In the genomic region with DNA sequence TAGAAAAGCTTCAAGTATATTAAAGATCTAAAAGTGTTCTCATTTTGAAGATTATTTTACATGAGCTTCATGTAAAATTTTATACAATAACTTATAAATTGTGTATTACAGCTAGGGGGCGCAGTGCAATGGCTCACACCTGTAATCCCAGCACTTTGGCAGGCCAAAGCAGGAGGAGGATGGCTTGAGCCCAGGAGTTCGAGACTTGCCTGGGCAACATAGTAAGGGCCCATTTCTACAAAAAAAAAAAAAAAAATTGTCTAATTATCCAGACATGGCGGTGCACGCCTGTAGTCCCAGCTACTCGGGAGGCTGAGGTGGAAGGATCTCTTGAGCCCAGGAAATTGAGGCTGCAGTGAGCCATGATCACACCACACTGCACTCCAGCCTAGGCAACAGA, we compare ENCODE assay signal across 8 cellular contexts. TPM values are rescaled to one million over a fixed set of nuclear protein-coding genes. Genes with fewer than 3 reads are reported as not detected.
A peak's percentile ranks its signal among the peaks of the same experiment; 100 is the strongest.
DNase-seq lines count a peak whose midpoint lies in the region; ATAC-seq, FAIRE-seq and TF ChIP-seq lines count a peak whose summit lies in the region.

No MANE protein-coding gene starts in this region.

- peak; percentile 63 for TF ChIP-seq CTCF in DND-41 (IDR thresholded peaks at IDR 0.05; ENCODE audit: borderline replicate concordance, extremely low read depth, low read length, poor library complexity, severe bottlenecking)
- TF ChIP-seq CTCF in activated B cell treated with CpG ODN at 0.5 μM for 24 hours (IDR thresholded peaks at IDR 0.05): peak; percentile 84
- TF ChIP-seq CTCF in endothelial cell of umbilical vein (IDR thresholded peaks at IDR 0.05; ENCODE audit: extremely low read depth in 1 of 2, insufficient read depth in 1 of 2, low read depth in 1 of 2, low read length in 2 of 2): peak; percentile 44 to 47
- TF ChIP-seq CTCF in osteoblast (IDR thresholded peaks at IDR 0.05; ENCODE audit: extremely low read depth, low read depth, low read length): peak; percentile 70

- H2AFZ ChIP-seq in DND-41 (ENCODE audit: low read depth, low read length) (no peak overlapping the region), endothelial cell of umbilical vein (ENCODE audit: low read depth, low read length) (no peak overlapping the region), osteoblast (ENCODE audit: low read length) (no peak overlapping the region)

- H3K9me3 Mint-ChIP-seq in activated B cell treated with CpG ODN at 0.5 μM for 24 hours: no peaks in the 10 kb centered on the region
- no peaks in the 10 kb centered on the region for H3K9me3 Mint-ChIP-seq in activated T-helper 2 cell treated with anti-CD3 and anti-CD28 coated beads, Interferon-gamma antibody, Interleukin-2, Interleukin-4, amounts not matched to agents 10 μg/mL and 5 μg/mL and 100 μg/mL, durations not matched to agents 14 hours and 24 hours and 36 hours

- BruUV-seq in endothelial cell of umbilical vein (replicated peaks; lab: Mats Ljungman, UMichigan): no TSS peak

- no peaks in the 10 kb centered on the region for H3K9me3 ChIP-seq in DND-41 (ENCODE audit: insufficient read depth, low read length, severe bottlenecking)
- H3K9me3 ChIP-seq in endothelial cell of umbilical vein (replicated peaks; ENCODE audit: control insufficient read depth, insufficient read depth, low read length): no peaks in the 10 kb centered on the region
- H3K9me3 ChIP-seq in osteoblast (ENCODE audit: low read depth, low read length): no peaks in the 10 kb centered on the region

- H3K4me2 ChIP-seq in DND-41 (ENCODE audit: insufficient read depth, low read length) (no peak overlapping the region), endothelial cell of umbilical vein (ENCODE audit: insufficient read depth, low read length) (no peak overlapping the region), osteoblast (ENCODE audit: insufficient read depth, low read length) (no peak overlapping the region)

- no peak overlapping the region for H3K9ac ChIP-seq in DND-41 (ENCODE audit: low read depth, low read length)
- no peak overlapping the region for H3K9ac ChIP-seq in endothelial cell of umbilical vein (replicated peaks; ENCODE audit: extremely low read depth, insufficient read depth, low read length)

- no peak overlapping the region for H3K4me3 ChIP-seq in DND-41 (ENCODE audit: low read depth in 1 of 2, low read length in 2 of 2)
- H3K4me3 ChIP-seq in endothelial cell of umbilical vein (replicated peaks in 1 of 3; ENCODE audit: insufficient read depth in 1 of 3, low read depth in 1 of 3, low read length in 3 of 3): no peak overlapping the region
- no peak overlapping the region for H3K4me3 ChIP-seq in osteoblast (ENCODE audit: insufficient read depth, low read length)

- H3K4me1 ChIP-seq in DND-41 (ENCODE audit: insufficient read depth, low read length) (no peaks in the 10 kb centered on the region), endothelial cell of umbilical vein (ENCODE audit: control insufficient read depth, extremely low read depth, insufficient read depth, low read length) (no peaks in the 10 kb centered on the region), osteoblast (ENCODE audit: insufficient read depth, low read length) (no peaks in the 10 kb centered on the region)

- peak overlapping the region; percentile 20 for H3K27ac Mint-ChIP-seq in activated B cell treated with CpG ODN at 0.5 μM for 24 hours
- no peak overlapping the region for H3K27ac Mint-ChIP-seq in activated T-helper 2 cell treated with anti-CD3 and anti-CD28 coated beads, Interferon-gamma antibody, Interleukin-2, Interleukin-4, amounts not matched to agents 10 μg/mL and 5 μg/mL and 100 μg/mL, durations not matched to agents 14 hours and 24 hours and 36 hours

- peaks cover 49% of the 10 kb centered on the region for H3K36me3 Mint-ChIP-seq in activated B cell treated with CpG ODN at 0.5 μM for 24 hours (ENCODE audit: low read depth)
- H3K36me3 Mint-ChIP-seq in activated T-helper 2 cell treated with anti-CD3 and anti-CD28 coated beads, Interferon-gamma antibody, Interleukin-2, Interleukin-4, amounts not matched to agents 10 μg/mL and 5 μg/mL and 100 μg/mL, durations not matched to agents 14 hours and 24 hours and 36 hours (ENCODE audit: low read depth): peaks cover 27% of the 10 kb centered on the region

- DNase-seq in DND-41: peak; percentile 39
- DNase-seq in activated B cell treated with CpG ODN at 0.5 μM for 24 hours: no peak
- peak; percentile 36 for DNase-seq in endothelial cell of umbilical vein (ENCODE audit: low read depth, low spot score)
- no peak for DNase-seq in osteoblast (ENCODE audit: insufficient read length, low spot score, missing footprints)
- no peak for DNase-seq in activated T-helper 2 cell treated with anti-CD3 and anti-CD28 coated beads, Interferon-gamma antibody, Interleukin-2, Interleukin-4, amounts not matched to agents 10 μg/mL and 5 μg/mL and 100 μg/mL, durations not matched to agents 14 hours and 24 hours and 36 hours (ENCODE audit: low spot score)

- H4K20me1 ChIP-seq in DND-41 (ENCODE audit: insufficient read depth, low read length): no peaks in the 10 kb centered on the region
- H4K20me1 ChIP-seq in endothelial cell of umbilical vein (replicated peaks; ENCODE audit: control insufficient read depth, extremely low read depth, insufficient read depth, low read length): no peaks in the 10 kb centered on the region
- H4K20me1 ChIP-seq in osteoblast (ENCODE audit: insufficient read depth, low read length): no peaks in the 10 kb centered on the region

- no peaks in the 10 kb centered on the region for H3K9me1 ChIP-seq in endothelial cell of umbilical vein (replicated peaks; ENCODE audit: control insufficient read depth, extremely low read depth, insufficient read depth, low read length)

- POLR2A ChIA-PET in activated B cell treated with CpG ODN at 0.5 μM for 24 hours (lab: Charles Lee): interaction anchor here (0.7 to 1.2 kb wide), 5 partner anchors 11 to 1079 kb away, joined by 3 to 7 read pairs (median 5); no protein-coding TSS in a partner anchor
- POLR2A ChIA-PET in endothelial cell of umbilical vein (lab: Charles Lee): no interaction called here

- no peak for FAIRE-seq in endothelial cell of umbilical vein (lab: Jason Lieb, UNC)

- H3K79me2 ChIP-seq in DND-41 (ENCODE audit: insufficient read depth, low read length): no peaks in the 10 kb centered on the region
- no peaks in the 10 kb centered on the region for H3K79me2 ChIP-seq in endothelial cell of umbilical vein (ENCODE audit: control insufficient read depth, insufficient read depth, low read length)
- no peaks in the 10 kb centered on the region for H3K79me2 ChIP-seq in osteoblast (ENCODE audit: insufficient read depth, low read length)

- no peaks in the 10 kb centered on the region for H3K4me1 Mint-ChIP-seq in activated B cell treated with CpG ODN at 0.5 μM for 24 hours
- peaks cover 8% of the 10 kb centered on the region for H3K4me1 Mint-ChIP-seq in activated T-helper 2 cell treated with anti-CD3 and anti-CD28 coated beads, Interferon-gamma antibody, Interleukin-2, Interleukin-4, amounts not matched to agents 10 μg/mL and 5 μg/mL and 100 μg/mL, durations not matched to agents 14 hours and 24 hours and 36 hours (ENCODE audit: low read depth)

- CTCF ChIA-PET in activated B cell treated with CpG ODN at 0.5 μM for 24 hours (lab: Charles Lee) (interaction anchor here (0.6 to 1.9 kb wide), 21 partner anchors 11 to 889 kb away, joined by 3 to 31 read pairs (median 4); a partner anchor contains a TSS), endothelial cell of umbilical vein (lab: Charles Lee) (interaction anchor here (0.6 to 1.6 kb wide), 39 partner anchors 9 to 1079 kb away, joined by 3 to 15 read pairs (median 5); a partner anchor contains a TSS)

- TF ChIP-seq POLR2A in endothelial cell of umbilical vein (IDR thresholded peaks at IDR 0.05; ENCODE audit: low read depth, low read length): no peak

- ATAC-seq in DND-41 (ENCODE audit: insufficient read depth, low read depth) (peak; percentile 73; the same call in 2 of the 3 replicates), HG02885 (IDR thresholded peaks at IDR 0.05; ENCODE audit: poor library complexity, unreplicated experiment) (peak; percentile 50), activated B cell treated with CpG ODN at 0.5 μM for 24 hours (ENCODE audit: low read depth) (peak; percentile 60), GM18498 (IDR thresholded peaks at IDR 0.05; ENCODE audit: unreplicated experiment) (no peak), HG03139 (IDR thresholded peaks at IDR 0.05; ENCODE audit: unreplicated experiment) (no peak)

- H3K27ac ChIP-seq in DND-41 (ENCODE audit: low read length): no peak overlapping the region
- H3K27ac ChIP-seq in endothelial cell of umbilical vein (ENCODE audit: insufficient read depth, low read depth, low read length): no peak overlapping the region
- H3K27ac ChIP-seq in osteoblast (ENCODE audit: low read depth, low read length): no peak overlapping the region

- H3K27me3 Mint-ChIP-seq in activated B cell treated with CpG ODN at 0.5 μM for 24 hours: no peaks in the 10 kb centered on the region
- no peaks in the 10 kb centered on the region for H3K27me3 Mint-ChIP-seq in activated T-helper 2 cell treated with anti-CD3 and anti-CD28 coated beads, Interferon-gamma antibody, Interleukin-2, Interleukin-4, amounts not matched to agents 10 μg/mL and 5 μg/mL and 100 μg/mL, durations not matched to agents 14 hours and 24 hours and 36 hours (ENCODE audit: low read depth)

- no peaks in the 10 kb centered on the region for H3K27me3 ChIP-seq in DND-41 (ENCODE audit: insufficient read depth, low read length, poor library complexity)
- H3K27me3 ChIP-seq in endothelial cell of umbilical vein (ENCODE audit: control insufficient read depth in 2 of 2, insufficient read depth in 2 of 2, low read length in 2 of 2): no peaks in the 10 kb centered on the region
- H3K27me3 ChIP-seq in osteoblast (ENCODE audit: insufficient read depth, low read length): no peaks in the 10 kb centered on the region

- dilution Hi-C loops in endothelial cell of umbilical vein (cut with MboI; ENCODE audit: extremely low pct_ligation_motif_present, low sequenced_read_pairs): no loop called here

- intact Hi-C loops in activated B cell treated with CpG ODN at 0.5 μM for 24 hours (cut with micrococcal nuclease): loop anchor here (1.0 kb wide), 3 partner anchors 16 to 136 kb away; a partner anchor contains a TSS
- intact Hi-C loops in endothelial cell of umbilical vein (cut with micrococcal nuclease): loop anchor here (1.0 to 5.0 kb wide), 2 partner anchors 63 to 136 kb away; no protein-coding TSS in a partner anchor
- intact Hi-C loops in activated T-helper 2 cell treated with anti-CD3 and anti-CD28 coated beads, Interferon-gamma antibody, Interleukin-2, Interleukin-4, amounts not matched to agents 10 μg/mL and 5 μg/mL and 100 μg/mL, durations not matched to agents 14 hours and 24 hours and 36 hours (cut with micrococcal nuclease): loop anchor here (1.0 kb wide), 1 partner anchor 136 kb away; no protein-coding TSS in a partner anchor

- no peak overlapping the region for H3K4me3 Mint-ChIP-seq in activated B cell treated with CpG ODN at 0.5 μM for 24 hours
- H3K4me3 Mint-ChIP-seq in activated T-helper 2 cell treated with anti-CD3 and anti-CD28 coated beads, Interferon-gamma antibody, Interleukin-2, Interleukin-4, amounts not matched to agents 10 μg/mL and 5 μg/mL and 100 μg/mL, durations not matched to agents 14 hours and 24 hours and 36 hours (ENCODE audit: low read depth): no peak overlapping the region

- H3K36me3 ChIP-seq in DND-41 (ENCODE audit: insufficient read depth, low read length) (peaks cover 60% of the 10 kb centered on the region), endothelial cell of umbilical vein (ENCODE audit: control insufficient read depth in 2 of 2, extremely low read depth in 1 of 2, insufficient read depth in 2 of 2, low read length in 2 of 2) (peaks cover 0 to 20% of the 10 kb centered on the region in 2 experiments), osteoblast (ENCODE audit: insufficient read depth, low read length) (peaks cover 24% of the 10 kb centered on the region)

RNA-seq across cellular contexts. Expression of a gene that starts 16.6 kb away (rescaled TPM):
- total RNA-seq in activated B cell treated with CpG ODN at 0.5 μM for 24 hours (17.9 and 19.8 TPM in 2 replicates), endothelial cell of umbilical vein (19.5 and 21.5 TPM in 2 replicates), osteoblast (23.2 and 25.3 TPM in 2 replicates)
- 4.9 and 6.6 TPM in 2 replicates for polyA plus RNA-seq in endothelial cell of umbilical vein
- polyA plus RNA-seq in endothelial cell of umbilical vein (2011; cell fraction: cytosol; rRNA removed): 9.3 and 9.4 TPM in 2 replicates
- polyA plus RNA-seq in endothelial cell of umbilical vein (2011; cell fraction: nucleus; rRNA removed): 6.4 and 10.0 TPM in 2 replicates
- polyA plus RNA-seq in endothelial cell of umbilical vein (2012): 18.2 and 19.4 TPM in 2 replicates
- polyA minus RNA-seq in endothelial cell of umbilical vein: 7.3 and 8.9 TPM in 2 replicates
- 16.2 TPM for polyA minus RNA-seq in endothelial cell of umbilical vein (2011; cell fraction: cytosol; rRNA and poly(A)+ RNA removed)
- polyA minus RNA-seq in endothelial cell of umbilical vein (2011; cell fraction: nucleus; rRNA and poly(A)+ RNA removed): 5.2 and 5.8 TPM in 2 replicates
- total RNA-seq in activated T-helper 2 cell treated with anti-CD3 and anti-CD28 coated beads, Interferon-gamma antibody, Interleukin-2, Interleukin-4, amounts not matched to agents 10 μg/mL and 5 μg/mL and 100 μg/mL, durations not matched to agents 14 hours and 24 hours and 36 hours: 21.5 and 22.8 TPM in 2 replicates

Comparison
In these comparisons a context has a peak if more than half of its experiments do, and no peak if none do; other contexts are left out.
1. ATAC-seq: peak in DND-41 (single experiment), HG02885 (single experiment) and activated B cell treated with CpG ODN at 0.5 μM for 24 hours (single experiment); none in GM18498 (single experiment) and HG03139 (single experiment).
2. DNase-seq: peak in DND-41 (single experiment) and endothelial cell of umbilical vein (single experiment); none in activated B cell treated with CpG ODN at 0.5 μM for 24 hours (single experiment), osteoblast (single experiment) and activated T-helper 2 cell treated with anti-CD3 and anti-CD28 coated beads, Interferon-gamma antibody, Interleukin-2, Interleukin-4, amounts not matched to agents 10 μg/mL and 5 μg/mL and 100 μg/mL, durations not matched to agents 14 hours and 24 hours and 36 hours (single experiment).
3. Peak in every context shown above with its lines, with median percentiles within 50 percentile points of each other: CTCF ChIP-seq.